1 cellular context compared by ENCODE assay signal in genomic region chr4:112145326-112145819, GRCh38.
TF ChIP-seq lines count a peak whose summit lies in the region.

TSS of gene FAM241A (plus strand) at chr4:112145454. CDS start at chr4:112145581, 127 bp downstream.

TF ChIP-seq in K562, 482 proteins besides CTCF, POLR2A, EP300 and RAD21 (continued from another document and continues in another):
- TF ChIP-seq CLOCK (CRISPR knock-in tag; IDR thresholded peaks at IDR 0.05; ENCODE audit: borderline replicate concordance) (no peak), SREBF1 (IDR thresholded peaks at IDR 0.05; ENCODE audit: borderline replicate concordance, low read depth, low read length) (no peak), IRF2 (CRISPR knock-in tag; IDR thresholded peaks at IDR 0.05) (no peak), ELF4 (CRISPR knock-in tag; IDR thresholded peaks at IDR 0.05) (no peak), NR3C1 (CRISPR knock-in tag; IDR thresholded peaks at IDR 0.05) (no peak), NFRKB (IDR thresholded peaks at IDR 0.05; ENCODE audit: low read depth) (no peak), ZNF830 (CRISPR knock-in tag; IDR thresholded peaks at IDR 0.05) (no peak), FOXM1 (IDR thresholded peaks at IDR 0.05; ENCODE audit: low read depth) (no peak), FOXM1 (CRISPR knock-in tag; IDR thresholded peaks at IDR 0.05; ENCODE audit: low read depth) (peak; percentile 83; the same call in 1 of the 2 replicates), DIDO1 (tag; IDR thresholded peaks at IDR 0.05; ENCODE audit: low read depth) (no peak), ZNF316 (IDR thresholded peaks at IDR 0.05) (no peak), EP400 (IDR thresholded peaks at IDR 0.05) (no peak), TRIM25 (IDR thresholded peaks at IDR 0.05; ENCODE audit: borderline replicate concordance) (no peak), VEZF1 (CRISPR knock-in tag; IDR thresholded peaks at IDR 0.05) (peak; percentile 90), NFE2 (IDR thresholded peaks at IDR 0.05; ENCODE audit: low read depth) (no peak), ZFP30 (CRISPR knock-in tag; IDR thresholded peaks at IDR 0.05; ENCODE audit: borderline replicate concordance) (no peak), SRSF1 (IDR thresholded peaks at IDR 0.05; ENCODE audit: low read depth, low read length) (no peak), TSC22D4 (tag; IDR thresholded peaks at IDR 0.05) (no peak), ARID4B (CRISPR knock-in tag; IDR thresholded peaks at IDR 0.05) (peak; percentile 59), EZH2 (IDR thresholded peaks at IDR 0.05; ENCODE audit: borderline replicate concordance, low read depth, low read length) (no peak), NCOA1 (IDR thresholded peaks at IDR 0.05; ENCODE audit: low read depth) (no peak), SMAD3 (CRISPR knock-in tag; conservative IDR thresholded peaks at IDR 0.05) (no peak), TAF1 (IDR thresholded peaks at IDR 0.05; ENCODE audit: control insufficient read depth, extremely low read depth, insufficient read depth, low read length, severe bottlenecking) (peak; percentile 77), BHLHE40 (IDR thresholded peaks at IDR 0.05; ENCODE audit: low read length) (no peak), KDM1A (IDR thresholded peaks at IDR 0.05) (no peak), MED1 (CRISPR knock-in tag; IDR thresholded peaks at IDR 0.05; ENCODE audit: borderline replicate concordance) (no peak), CREM (IDR thresholded peaks at IDR 0.05; ENCODE audit: low read depth) (peak; percentile 49; the same call in 1 of the 2 replicates), YY1 (IDR thresholded peaks at IDR 0.05; ENCODE audit: borderline replicate concordance in 1 of 3, control insufficient read depth in 1 of 3, extremely low read depth in 1 of 3, insufficient read depth in 3 of 3, insufficient read length in 1 of 3, insufficient replicate concordance in 2 of 3, low read depth in 1 of 3, low read length in 2 of 3) (peak in 2 of 3 experiments; percentile 65 to 69), ZMIZ1 (IDR thresholded peaks at IDR 0.05; ENCODE audit: low read depth in 2 of 2, low read length in 2 of 2) (no peak), RBM39 (optimal IDR thresholded peaks at IDR 0.05; ENCODE audit: low read depth, low read length) (no peak), E4F1 (CRISPR knock-in tag; IDR thresholded peaks at IDR 0.05; ENCODE audit: borderline replicate concordance) (no peak), ZC3H11A (IDR thresholded peaks at IDR 0.05; ENCODE audit: low read depth, low read length) (no peak), POLR2B (IDR thresholded peaks at IDR 0.05; ENCODE audit: low read depth, partially characterized antibody) (no peak), TAL1 (IDR thresholded peaks at IDR 0.05) (no peak), EGR1 (conservative IDR thresholded peaks at IDR 0.05) (no peak), CREB3L1 (IDR thresholded peaks at IDR 0.05; ENCODE audit: borderline replicate concordance, low read depth) (no peak), XRCC3 (IDR thresholded peaks at IDR 0.05) (no peak), E2F3 (CRISPR knock-in tag; IDR thresholded peaks at IDR 0.05) (0 out of 2 replicates have a peak, but pooled peaks have one; percentile 19), ZNF277 (CRISPR knock-in tag; IDR thresholded peaks at IDR 0.05; ENCODE audit: borderline replicate concordance) (no peak), ZNF134 (CRISPR knock-in tag; conservative IDR thresholded peaks at IDR 0.05) (no peak), SIN3A (IDR thresholded peaks at IDR 0.05; ENCODE audit: borderline replicate concordance in 2 of 2, control insufficient read depth in 1 of 2, low read depth in 2 of 2, low read length in 2 of 2) (peak in 1 of 2 experiments; percentile 58; a peak in 1 of 4 replicates), TAF7 (tag; IDR thresholded peaks at IDR 0.05) (no peak), RFX5 (IDR thresholded peaks at IDR 0.05; ENCODE audit: low read depth, low read length) (no peak), PHB2 (IDR thresholded peaks at IDR 0.05; ENCODE audit: low read depth) (no peak), CCAR2 (IDR thresholded peaks at IDR 0.05; ENCODE audit: low read depth, low read length) (no peak), ZNF239 (CRISPR knock-in tag; IDR thresholded peaks at IDR 0.05) (no peak), ZFX (CRISPR knock-in tag; IDR thresholded peaks at IDR 0.05) (peak; percentile 75), BRD4 (IDR thresholded peaks at IDR 0.05) (no peak)
